In genomic region chr5:112707187-112708179, GRCh38 we compare ENCODE assay signal across 1 cellular context.
TF ChIP-seq lines count a peak whose summit lies in the region.

No MANE protein-coding gene starts in this region.

TF ChIP-seq in WTC11, 78 proteins besides CTCF, POLR2A, EP300 and RAD21 (continued from another document):
- TF ChIP-seq IRF2 (CRISPR knock-in tag; IDR thresholded peaks at IDR 0.05; ENCODE audit: borderline replicate concordance, low read depth) (no peak), ETV6 (CRISPR knock-in tag; IDR thresholded peaks at IDR 0.05) (no peak; the same call in 1 of the 2 replicates), FOXP1 (CRISPR knock-in tag; IDR thresholded peaks at IDR 0.05; ENCODE audit: borderline replicate concordance) (peak; percentile 54; the same call in 1 of the 2 replicates), TCF7 (CRISPR knock-in tag; IDR thresholded peaks at IDR 0.05; ENCODE audit: low read depth) (no peak), SMAD4 (CRISPR knock-in tag; IDR thresholded peaks at IDR 0.05) (no peak), ARID4B (CRISPR knock-in tag; IDR thresholded peaks at IDR 0.05; ENCODE audit: borderline replicate concordance) (peak; percentile 81; the same call in 1 of the 2 replicates), AFF4 (CRISPR knock-in tag; IDR thresholded peaks at IDR 0.05; ENCODE audit: borderline replicate concordance) (no peak), RELA (CRISPR knock-in tag; IDR thresholded peaks at IDR 0.05; ENCODE audit: borderline replicate concordance) (no peak), ZNF512 (CRISPR knock-in tag; IDR thresholded peaks at IDR 0.05; ENCODE audit: borderline replicate concordance) (no peak), TP53 (CRISPR knock-in tag; IDR thresholded peaks at IDR 0.05) (no peak), GRHL2 (CRISPR knock-in tag; IDR thresholded peaks at IDR 0.05; ENCODE audit: insufficient replicate concordance, severe bottlenecking) (no peak), ZNF219 (CRISPR knock-in tag; IDR thresholded peaks at IDR 0.05; ENCODE audit: borderline replicate concordance) (0 out of 2 replicates have a peak, but pooled peaks have one; percentile 26), CREM (CRISPR knock-in tag; IDR thresholded peaks at IDR 0.05) (no peak), ZNF671 (CRISPR knock-in tag; IDR thresholded peaks at IDR 0.05) (no peak), ZNF396 (CRISPR knock-in tag; IDR thresholded peaks at IDR 0.05; ENCODE audit: borderline replicate concordance) (no peak), CREB1 (CRISPR knock-in tag; IDR thresholded peaks at IDR 0.05) (no peak), NR1H2 (CRISPR knock-in tag; IDR thresholded peaks at IDR 0.05) (no peak), FOXK1 (CRISPR knock-in tag; IDR thresholded peaks at IDR 0.05) (no peak; the same call in 1 of the 2 replicates), GABPB1 (CRISPR knock-in tag; IDR thresholded peaks at IDR 0.05) (peak; percentile 65; the same call in 1 of the 2 replicates), NFYB (CRISPR knock-in tag; conservative IDR thresholded peaks at IDR 0.05; ENCODE audit: low read depth) (no peak), ZNF138 (CRISPR knock-in tag; conservative IDR thresholded peaks at IDR 0.05) (no peak), PRRX2 (CRISPR knock-in tag; IDR thresholded peaks at IDR 0.05) (no peak), ZNF263 (CRISPR knock-in tag; IDR thresholded peaks at IDR 0.05; ENCODE audit: low read depth) (peak; percentile 57; the same call in 1 of the 2 replicates)
- TF ChIP-seq, protein P1, sequence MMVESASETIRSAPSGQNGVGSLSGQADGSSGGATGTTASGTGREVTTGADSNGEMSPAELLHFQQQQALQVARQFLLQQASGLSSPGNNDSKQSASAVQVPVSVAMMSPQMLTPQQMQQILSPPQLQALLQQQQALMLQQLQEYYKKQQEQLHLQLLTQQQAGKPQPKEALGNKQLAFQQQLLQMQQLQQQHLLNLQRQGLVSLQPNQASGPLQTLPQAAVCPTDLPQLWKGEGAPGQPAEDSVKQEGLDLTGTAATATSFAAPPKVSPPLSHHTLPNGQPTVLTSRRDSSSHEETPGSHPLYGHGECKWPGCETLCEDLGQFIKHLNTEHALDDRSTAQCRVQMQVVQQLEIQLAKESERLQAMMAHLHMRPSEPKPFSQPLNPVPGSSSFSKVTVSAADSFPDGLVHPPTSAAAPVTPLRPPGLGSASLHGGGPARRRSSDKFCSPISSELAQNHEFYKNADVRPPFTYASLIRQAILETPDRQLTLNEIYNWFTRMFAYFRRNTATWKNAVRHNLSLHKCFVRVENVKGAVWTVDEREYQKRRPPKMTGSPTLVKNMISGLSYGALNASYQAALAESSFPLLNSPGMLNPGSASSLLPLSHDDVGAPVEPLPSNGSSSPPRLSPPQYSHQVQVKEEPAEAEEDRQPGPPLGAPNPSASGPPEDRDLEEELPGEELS (CRISPR knock-in tag; IDR thresholded peaks at IDR 0.05) = no peak; the same call in 1 of the 2 replicates
- TF ChIP-seq, protein P2, sequence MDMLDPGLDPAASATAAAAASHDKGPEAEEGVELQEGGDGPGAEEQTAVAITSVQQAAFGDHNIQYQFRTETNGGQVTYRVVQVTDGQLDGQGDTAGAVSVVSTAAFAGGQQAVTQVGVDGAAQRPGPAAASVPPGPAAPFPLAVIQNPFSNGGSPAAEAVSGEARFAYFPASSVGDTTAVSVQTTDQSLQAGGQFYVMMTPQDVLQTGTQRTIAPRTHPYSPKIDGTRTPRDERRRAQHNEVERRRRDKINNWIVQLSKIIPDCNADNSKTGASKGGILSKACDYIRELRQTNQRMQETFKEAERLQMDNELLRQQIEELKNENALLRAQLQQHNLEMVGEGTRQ (CRISPR knock-in tag; IDR thresholded peaks at IDR 0.05) = no peak
- TF ChIP-seq, protein P3, sequence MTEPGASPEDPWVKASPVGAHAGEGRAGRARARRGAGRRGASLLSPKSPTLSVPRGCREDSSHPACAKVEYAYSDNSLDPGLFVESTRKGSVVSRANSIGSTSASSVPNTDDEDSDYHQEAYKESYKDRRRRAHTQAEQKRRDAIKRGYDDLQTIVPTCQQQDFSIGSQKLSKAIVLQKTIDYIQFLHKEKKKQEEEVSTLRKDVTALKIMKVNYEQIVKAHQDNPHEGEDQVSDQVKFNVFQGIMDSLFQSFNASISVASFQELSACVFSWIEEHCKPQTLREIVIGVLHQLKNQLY (CRISPR knock-in tag; IDR thresholded peaks at IDR 0.05) = no peak
- TF ChIP-seq, protein P4, sequence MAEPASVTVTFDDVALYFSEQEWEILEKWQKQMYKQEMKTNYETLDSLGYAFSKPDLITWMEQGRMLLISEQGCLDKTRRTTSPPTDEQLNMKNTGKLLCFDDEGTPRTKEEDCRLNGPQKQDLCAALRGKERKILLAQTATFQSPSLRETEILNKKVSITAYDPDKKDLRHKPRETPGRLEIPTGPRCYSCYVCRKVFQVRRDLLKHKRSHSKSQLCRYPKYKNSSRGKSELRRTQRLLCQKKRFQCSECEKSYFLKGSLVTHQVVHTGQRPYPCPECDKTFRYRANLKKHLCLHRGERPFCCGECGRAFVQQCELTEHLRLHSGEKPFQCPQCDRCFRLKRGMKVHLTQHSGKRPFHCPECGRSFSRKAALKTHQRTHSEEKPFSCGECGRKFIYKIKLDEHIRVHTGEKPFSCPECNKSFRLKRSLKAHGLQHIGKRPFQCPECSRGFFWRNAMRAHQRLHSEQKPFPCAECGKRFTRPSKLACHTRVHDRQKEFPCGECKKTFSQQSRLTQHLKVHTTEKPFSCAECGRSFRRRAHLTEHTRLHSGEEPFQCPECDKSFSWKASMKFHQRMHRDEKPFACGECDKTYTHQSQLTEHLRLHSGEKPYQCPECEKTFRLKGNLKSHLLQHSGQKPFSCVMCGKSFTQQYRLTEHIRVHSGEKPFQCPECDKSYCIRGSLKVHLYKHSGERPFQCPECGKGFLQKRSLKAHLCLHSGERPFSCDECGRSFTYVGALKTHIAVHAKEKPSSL (CRISPR knock-in tag; conservative IDR thresholded peaks at IDR 0.05) = no peak
- TF ChIP-seq, protein P5, sequence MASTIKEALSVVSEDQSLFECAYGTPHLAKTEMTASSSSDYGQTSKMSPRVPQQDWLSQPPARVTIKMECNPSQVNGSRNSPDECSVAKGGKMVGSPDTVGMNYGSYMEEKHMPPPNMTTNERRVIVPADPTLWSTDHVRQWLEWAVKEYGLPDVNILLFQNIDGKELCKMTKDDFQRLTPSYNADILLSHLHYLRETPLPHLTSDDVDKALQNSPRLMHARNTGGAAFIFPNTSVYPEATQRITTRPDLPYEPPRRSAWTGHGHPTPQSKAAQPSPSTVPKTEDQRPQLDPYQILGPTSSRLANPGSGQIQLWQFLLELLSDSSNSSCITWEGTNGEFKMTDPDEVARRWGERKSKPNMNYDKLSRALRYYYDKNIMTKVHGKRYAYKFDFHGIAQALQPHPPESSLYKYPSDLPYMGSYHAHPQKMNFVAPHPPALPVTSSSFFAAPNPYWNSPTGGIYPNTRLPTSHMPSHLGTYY (CRISPR knock-in tag; IDR thresholded peaks at IDR 0.05) = no peak
